20 cellular contexts compared by ENCODE assay signal in genomic region chr6:143401636-143402370, GRCh38.
"Had no signal": no experiment of that assay in that cellular context is flagged by ENCODE, and none has a peak within 500 bp of the region (broad histone marks: within the 10 kb centered on the region; RNA-seq: fewer than 3 reads in every experiment).

No MANE protein-coding gene starts in this region.

- H3K27ac Mint-ChIP-seq: activated B cell treated with CpG ODN at 0.5 μM for 24 hours; activated CD8-positive, alpha-beta T cell treated with anti-CD3 and anti-CD28 coated beads for 36 hours; activated naive CD4-positive, alpha-beta T cell treated with anti-CD3 and anti-CD28 coated beads, Interleukin-2, amount 50 U/mL, for 72 hours; memory B cell had no signal

- H3K9me3 Mint-ChIP-seq: activated B cell treated with CpG ODN at 0.5 μM for 24 hours; activated CD8-positive, alpha-beta T cell treated with anti-CD3 and anti-CD28 coated beads for 36 hours; activated naive CD4-positive, alpha-beta T cell treated with anti-CD3 and anti-CD28 coated beads, Interleukin-2, amount 50 U/mL, for 72 hours; activated T-cell treated with anti-CD3 and anti-CD28 coated beads, Interleukin-2, amount 50 U/mL, for 4 hours; memory B cell; naive thymus-derived CD8-positive, alpha-beta T cell had no signal

- ATAC-seq: activated CD8-positive, alpha-beta T cell treated with anti-CD3 and anti-CD28 coated beads for 36 hours; activated naive CD4-positive, alpha-beta T cell treated with anti-CD3 and anti-CD28 coated beads, Interleukin-2, amount 50 U/mL, for 72 hours; activated T-cell treated with anti-CD3 and anti-CD28 coated beads, Interleukin-2, amount 50 U/mL, for 4 hours; heart left ventricle had no signal

- H3K4me3 ChIP-seq: heart left ventricle, left ventricle myocardium inferior, right atrium auricular region had no signal

- H3K4me3 Mint-ChIP-seq: activated B cell treated with CpG ODN at 0.5 μM for 24 hours; activated CD8-positive, alpha-beta T cell treated with anti-CD3 and anti-CD28 coated beads for 36 hours; activated T-cell treated with anti-CD3 and anti-CD28 coated beads, Interleukin-2, amount 50 U/mL, for 4 hours; memory B cell had no signal

- H3K36me3 Mint-ChIP-seq: activated naive CD4-positive, alpha-beta T cell treated with anti-CD3 and anti-CD28 coated beads, Interleukin-2, amount 50 U/mL, for 72 hours; memory B cell; naive thymus-derived CD8-positive, alpha-beta T cell had no signal

- H3K9me3 ChIP-seq: heart left ventricle, left ventricle myocardium inferior, right atrium auricular region had no signal

- H3K27ac ChIP-seq: brain microvascular endothelial cell, left ventricle myocardium inferior, right atrium auricular region had no signal

- H3K36me3 ChIP-seq: brain microvascular endothelial cell, heart left ventricle, left ventricle myocardium inferior, right atrium auricular region had no signal

- DNase-seq: activated B cell treated with CpG ODN at 0.5 μM for 24 hours; activated CD4-positive, alpha-beta T cell treated with anti-CD3 and anti-CD28 coated beads for 48 hours; activated CD8-positive, alpha-beta T cell treated with anti-CD3 and anti-CD28 coated beads for 36 hours; activated effector memory CD4-positive, alpha-beta T cell treated with Interleukin-2 at 50 U/mL for 16 hours; activated T-cell treated with anti-CD3 and anti-CD28 coated beads, Interleukin-2, amount 50 U/mL, for 4 hours; amniotic stem cell; brain microvascular endothelial cell; cerebellar nuclear complex; effector memory CD4-positive, alpha-beta T cell; heart left ventricle; left ventricle myocardium inferior; naive thymus-derived CD8-positive, alpha-beta T cell; posterior cingulate gyrus; stimulated activated CD4-positive, alpha-beta T cell treated with anti-CD3 and anti-CD28 coated beads, Interleukin-15, amount 100 ng/mL, for 24 hours; stimulated activated CD4-positive, alpha-beta T cell treated with anti-CD3 and anti-CD28 coated beads, Interleukin-4, amount 100 ng/mL, for 1 hour; stimulated activated naive CD4-positive, alpha-beta T cell treated with Interleukin-2 at 50 U/mL for 16 hours; T-helper 2 cell had no signal

- H3K27me3 ChIP-seq: brain microvascular endothelial cell, heart left ventricle, right atrium auricular region had no signal

- H3K27me3 Mint-ChIP-seq: activated B cell treated with CpG ODN at 0.5 μM for 24 hours, memory B cell had no signal
